Comparison of ENCODE assay signal across 9 cellular contexts in the genomic region with DNA sequence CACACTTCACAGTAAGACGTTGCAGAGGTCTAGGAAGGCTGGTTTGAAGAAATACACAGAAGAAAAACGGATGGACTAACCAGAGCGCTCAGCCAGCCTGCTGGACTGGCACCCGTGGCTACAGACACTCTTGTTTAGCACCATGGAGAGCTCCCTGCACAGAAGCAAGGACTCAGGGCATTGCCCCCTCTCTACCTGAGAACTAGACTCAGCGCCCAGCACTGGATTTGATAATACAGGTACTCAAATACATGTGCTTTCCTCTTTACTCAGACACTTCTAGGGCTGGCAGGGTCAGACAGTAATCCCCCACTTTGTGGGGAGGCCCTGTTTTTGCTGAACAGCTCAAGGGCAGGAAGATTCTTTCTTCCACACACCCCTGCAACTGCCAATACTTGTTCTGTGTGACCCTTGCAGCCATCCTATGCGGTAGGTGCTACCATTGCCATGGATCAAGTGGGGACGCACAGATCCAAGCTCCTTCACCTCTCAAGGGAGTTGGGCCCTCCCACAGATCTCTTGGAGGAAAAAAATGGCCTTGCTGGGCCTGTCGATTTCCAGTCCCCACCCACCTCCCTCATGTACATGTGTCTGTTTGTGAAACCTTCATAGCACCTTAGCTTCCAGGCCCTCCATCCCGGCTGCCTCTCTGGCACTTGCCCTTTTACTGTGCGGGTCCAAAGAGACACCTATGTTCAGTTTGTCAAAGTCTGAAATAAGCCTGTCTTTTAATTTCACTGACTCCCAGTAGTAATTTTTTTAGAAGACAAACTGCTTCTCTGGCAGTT. TPM values are rescaled to one million over a fixed set of nuclear protein-coding genes. Genes with fewer than 3 reads are reported as not detected.
DNase-seq lines count a peak whose midpoint lies in the region; ATAC-seq, FAIRE-seq and TF ChIP-seq lines count a peak whose summit lies in the region.
"Had no signal": no experiment of that assay in that cellular context is flagged by ENCODE, and none has a peak within 500 bp of the region (broad histone marks: within the 10 kb centered on the region; RNA-seq: fewer than 3 reads in every experiment).

No MANE protein-coding gene starts in this region.

- ATAC-seq in right lobe of liver (peak in 3 of 4 donors; percentile 20 to 45 (median 41)), GM18873 (IDR thresholded peaks at IDR 0.05; ENCODE audit: low FRiP score, unreplicated experiment) (no peak), GM18909 (IDR thresholded peaks at IDR 0.05; ENCODE audit: poor library complexity, unreplicated experiment) (no peak)
- ATAC-seq: activated naive CD4-positive, alpha-beta T cell treated with anti-CD3 and anti-CD28 coated beads, Interleukin-2, amount 50 U/mL, for 72 hours had no signal

- DNase-seq in EL (peak; percentile 38), LoVo (ENCODE audit: low spot score) (peak; percentile 25), bronchial epithelial cell (ENCODE audit: low read depth) (peak; percentile 54), right lobe of liver (peak in 1 of 3 donors; percentile 48), C1 segment of cervical spinal cord (lab: John Stamatoyannopoulos, UW) (no peak), midbrain (lab: John Stamatoyannopoulos, UW) (no peak)

- no peaks in the 10 kb centered on the region for H3K36me3 ChIP-seq in bronchial epithelial cell (ENCODE audit: control insufficient read depth, insufficient read depth, low read length)
- no peaks in the 10 kb centered on the region for H3K36me3 ChIP-seq in right lobe of liver

- intact Hi-C loops in right lobe of liver (cut with DNase I) = no loop called here

- H3K4me1 ChIP-seq in right lobe of liver = peaks cover 0 to 6% (median 0%) of the 10 kb centered on the region in 4 donors

- no peak overlapping the region for H3K27ac ChIP-seq in right lobe of liver

- TF ChIP-seq POLR2A in right lobe of liver (IDR thresholded peaks at IDR 0.05) = no peak

- 56% methylated on average over 4 of the region's 10 CpGs for WGBS in right lobe of liver (ENCODE audit: insufficient coverage, low coverage, low lambda C conversion rate, missing lambda C conversion rate)

- H3K27me3 ChIP-seq in bronchial epithelial cell (ENCODE audit: control insufficient read depth, insufficient read depth, low read length) = no peaks in the 10 kb centered on the region
- no peaks in the 10 kb centered on the region for H3K27me3 ChIP-seq in right lobe of liver

- H3K4me3 ChIP-seq in bronchial epithelial cell (ENCODE audit: low read depth, low read length) (no peak overlapping the region), right lobe of liver (no peak overlapping the region)

- TF ChIP-seq CTCF in bronchial epithelial cell (IDR thresholded peaks at IDR 0.05; ENCODE audit: insufficient read depth, low read length, severe bottlenecking) (no peak), right lobe of liver (IDR thresholded peaks at IDR 0.05) (no peak)

- no peaks in the 10 kb centered on the region for H3K9me3 ChIP-seq in right lobe of liver

- FAIRE-seq in bronchial epithelial cell (lab: Jason Lieb, UNC) = no peak

RNA-seq across cellular contexts. Expression of a gene that starts 5.1 kb away (rescaled TPM):
- total RNA-seq in bronchial epithelial cell (0.13 and 0.26 TPM in 2 replicates), right lobe of liver (1 to 10 TPM in 1 of 6 experiments, under 1 TPM in 4, not detected in 1; 0.09 to 1.4 (median 0.42) TPM)

RNA-seq across cellular contexts. Expression of a gene that starts 7.9 kb away (rescaled TPM):
- 23.2 and 29.0 TPM in 2 replicates for total RNA-seq in bronchial epithelial cell
- 10 to 100 TPM in 5 of 6 experiments, 1 to 10 TPM in 1; 9.3 to 32.5 (median 15.6) TPM for total RNA-seq in right lobe of liver

RNA-seq across cellular contexts. Expression of a gene that starts 22.5 kb away (rescaled TPM):
- total RNA-seq in bronchial epithelial cell (under 0.01 and 0.77 TPM in 2 replicates), right lobe of liver (under 1 TPM in 5 of 6 experiments, not detected in 1; 0.12 to 0.35 (median 0.18) TPM)
- total RNA-seq: activated naive CD4-positive, alpha-beta T cell treated with anti-CD3 and anti-CD28 coated beads, Interleukin-2, amount 50 U/mL, for 72 hours had no signal

RNA-seq across cellular contexts. Expression of a gene that starts 27.7 kb away (rescaled TPM):
- total RNA-seq in bronchial epithelial cell (14.7 and 23.2 TPM in 2 replicates), right lobe of liver (10 to 100 TPM; 22.7 to 33.3 (median 27.0) TPM)

RNA-seq across cellular contexts. Expression of a gene that starts 35.9 kb away (rescaled TPM):
- total RNA-seq in bronchial epithelial cell (not detected in 2 replicates), right lobe of liver (not detected)
- total RNA-seq: activated naive CD4-positive, alpha-beta T cell treated with anti-CD3 and anti-CD28 coated beads, Interleukin-2, amount 50 U/mL, for 72 hours had no signal

Comparison
In these comparisons a context has a peak if more than half of its experiments do, and no peak if none do; other contexts are left out.
1. DNase-seq: peak in EL (single experiment), LoVo (single experiment) and bronchial epithelial cell (single experiment); none in C1 segment of cervical spinal cord (0 of 14) and midbrain (single experiment).
2. ATAC-seq: peak in right lobe of liver (3 of 4); none in GM18873 (single experiment) and GM18909 (single experiment).